In genomic region chr13:79423801-79424642, GRCh38 we compare ENCODE assay signal across 8 cellular contexts. TPM values are rescaled to one million over a fixed set of nuclear protein-coding genes. Genes with fewer than 3 reads are reported as not detected.
DNase-seq lines count a peak whose midpoint lies in the region; ATAC-seq and TF ChIP-seq lines count a peak whose summit lies in the region.

No MANE protein-coding gene starts in this region.

- H3K27me3 ChIP-seq in body of pancreas, result no peaks in the 10 kb centered on the region

- in situ Hi-C loops in GM13976 (cut with MboI; ENCODE audit: low sequenced_read_pairs, unreplicated experiment), result no loop called here

- TF ChIP-seq CTCF in AG10803 (conservative IDR thresholded peaks at IDR 0.05; ENCODE audit: low read length), result peak; percentile 73
- TF ChIP-seq CTCF in GM13976 (IDR thresholded peaks at IDR 0.05; ENCODE audit: borderline replicate concordance, control extremely low read depth, extremely low read depth, insufficient read depth, missing control alignments), result peak; percentile 42
- peak in 6 of 7 experiments; percentile 45 to 81 (median 71) for TF ChIP-seq CTCF in body of pancreas (IDR thresholded peaks at IDR 0.05)

- intact Hi-C loops in body of pancreas (cut with DNase I), result loop anchor here (5.0 kb wide), 1 partner anchor 113 kb away; no protein-coding TSS in a partner anchor

- peak; percentile 83 for ATAC-seq in HG02759 (IDR thresholded peaks at IDR 0.05; ENCODE audit: unreplicated experiment)
- peak; percentile 74 for ATAC-seq in body of pancreas

- no peaks in the 10 kb centered on the region for H3K4me1 ChIP-seq in body of pancreas

- H3K4me3 ChIP-seq in AG10803 (ENCODE audit: low read length) (no peak overlapping the region), body of pancreas (no peak overlapping the region)

- H3K27ac ChIP-seq in body of pancreas (no peak overlapping the region), caudate nucleus (ENCODE audit: low read depth, low read length) (no peak overlapping the region)

- 10 to 18% methylated on average over 2 of the region's 2 CpGs for WGBS in body of pancreas, 2 donors

- no peaks in the 10 kb centered on the region for H3K9me3 ChIP-seq in body of pancreas

- no peak for TF ChIP-seq POLR2A in body of pancreas (IDR thresholded peaks at IDR 0.05)

- no peaks in the 10 kb centered on the region for H3K36me3 ChIP-seq in body of pancreas (replicated peaks in 1 of 2; ENCODE audit: insufficient read depth in 1 of 2, low read depth in 2 of 2)

- DNase-seq in AG10803 (ENCODE audit: low read depth) (peak; percentile 66), GM13976 (ENCODE audit: low spot score) (peak; percentile 40), NCI-H2196 treated with DMSO at 0.1 percent for 48 hours (lab: John Stamatoyannopoulos, UW; ENCODE audit: unreplicated experiment) (peak; percentile 11), body of pancreas (peak in 1 of 4 donors; percentile 14), kidney tubule cell (ENCODE audit: low spot score) (peak; percentile 70), ureter (ENCODE audit: low spot score) (no peak), caudate nucleus (lab: John Stamatoyannopoulos, UW) (no peak)

RNA-seq across cellular contexts. Expression of gene RBM26, which starts 18.0 kb away (rescaled TPM):
- total RNA-seq in body of pancreas (10 to 100 TPM; 32.3 to 38.1 TPM), ureter (69.6 TPM)

RNA-seq across cellular contexts. Expression of gene NDFIP2, which starts 56.9 kb away (rescaled TPM):
- total RNA-seq in body of pancreas (10 to 100 TPM; 16.8 to 18.9 TPM), ureter (57.1 TPM)

Comparison
In these comparisons a context has a peak if more than half of its experiments do, and no peak if none do; other contexts are left out.
1. DNase-seq: peak in AG10803 (single experiment), GM13976 (single experiment), NCI-H2196 treated with DMSO at 0.1 percent for 48 hours (single experiment) and kidney tubule cell (single experiment); none in ureter (single experiment) and caudate nucleus (0 of 61).
2. Peak in every context shown above with its lines, with median percentiles within 50 percentile points of each other: CTCF ChIP-seq.